Comparison of ENCODE assay signal across 20 cellular contexts in genomic region chr5:168680395-168680794, GRCh38.
A peak's percentile ranks its signal among the peaks of the same experiment; 100 is the strongest.
DNase-seq lines count a peak whose midpoint lies in the region; ATAC-seq and TF ChIP-seq lines count a peak whose summit lies in the region.
"Had no signal": no experiment of that assay in that cellular context is flagged by ENCODE, and none has a peak within 500 bp of the region (broad histone marks: within the 10 kb centered on the region; RNA-seq: fewer than 3 reads in every experiment).

No MANE protein-coding gene starts in this region.

- H3K9me2 ChIP-seq in SK-N-SH, result no peaks in the 10 kb centered on the region

- peaks cover 3% of the 10 kb centered on the region for H3K27me3 Mint-ChIP-seq in nephron progenitor cell (ENCODE audit: low read depth, poor library complexity)
- peaks cover 3% of the 10 kb centered on the region for H3K27me3 Mint-ChIP-seq in glutamatergic neuron (ENCODE audit: unreplicated experiment)

- DNase-seq in SK-N-SH, result no peak
- DNase-seq in RPMI7951 (ENCODE audit: low read depth), result peak; percentile 32
- peak; percentile 72 for DNase-seq in cerebellum (ENCODE audit: low spot score)
- DNase-seq in nephron progenitor cell, result no peak
- no peak for DNase-seq in glutamatergic neuron
- no peak for DNase-seq in ACHN
- DNase-seq: DMS 273 treated with DMSO at 0.1 percent for 48 hours, DND-41, IMR-90, NCI-H1417, NCI-H187 treated with DMSO at 0.1 percent for 48 hours, NCI-H2227 treated with DMSO at 0.1 percent for 48 hours, NCI-H510A treated with DMSO at 0.1 percent for 48 hours, NCI-H774, OCI-M1, RPMI8226 had no signal

- in situ Hi-C loops in ACHN (cut with HindIII; ENCODE audit: low pct_ligation_motif_present, low pct_unique_long_range_greater_than_20kb, low sequenced_read_pairs), result no loop called here

- H2AFZ ChIP-seq in SK-N-SH (ENCODE audit: low read depth), result no peak overlapping the region

- TF ChIP-seq RAD21 in SK-N-SH (IDR thresholded peaks at IDR 0.05; ENCODE audit: low read length), result no peak

- POLR2A ChIA-PET in SK-N-SH (lab: Yijun Ruan, JAX), result no interaction called here

- H3K9ac ChIP-seq in SK-N-SH, result no peak overlapping the region

- H3K4me3 Mint-ChIP-seq in nephron progenitor cell, result peak overlapping the region; percentile 20
- H3K4me3 Mint-ChIP-seq in glutamatergic neuron (ENCODE audit: unreplicated experiment), result no peak overlapping the region
- H3K4me3 Mint-ChIP-seq: CD14-positive monocyte had no signal

- TF ChIP-seq EP300 in SK-N-SH (IDR thresholded peaks at IDR 0.05; ENCODE audit: borderline replicate concordance in 1 of 2, low read depth in 1 of 2, low read length in 1 of 2), result no peak

- H3K4me1 Mint-ChIP-seq in nephron progenitor cell, result peaks cover 47% of the 10 kb centered on the region
- peaks cover 2% of the 10 kb centered on the region for H3K4me1 Mint-ChIP-seq in glutamatergic neuron (ENCODE audit: low read depth, unreplicated experiment)

- H3K27ac ChIP-seq in SK-N-SH (ENCODE audit: low read depth in 2 of 2, low read length in 1 of 2), result peak overlapping the region in 1 of 2 experiments; percentile 48; a peak in 2 of 4 replicates
- H3K27ac ChIP-seq: 22Rv1 had no signal

- H3K4me2 ChIP-seq in SK-N-SH, result no peak overlapping the region

- H3K27ac Mint-ChIP-seq in nephron progenitor cell (no peak overlapping the region), glutamatergic neuron (ENCODE audit: unreplicated experiment) (no peak overlapping the region)
- H3K27ac Mint-ChIP-seq: CD14-positive monocyte had no signal

- peaks cover 4 to 53% of the 10 kb centered on the region in 2 experiments for H3K36me3 ChIP-seq in SK-N-SH (replicated peaks in 1 of 2; ENCODE audit: control insufficient read depth in 1 of 2, insufficient read depth in 2 of 2, low read length in 1 of 2)

- no peaks in the 10 kb centered on the region for H3F3A ChIP-seq in SK-N-SH (replicated peaks; ENCODE audit: insufficient read depth)

- H3K4me3 ChIP-seq in SK-N-SH (ENCODE audit: low read depth in 2 of 2, low read length in 1 of 2), result no peak overlapping the region

- CTCF ChIA-PET in SK-N-SH (lab: Yijun Ruan, JAX), result interaction anchor here (0.8 to 4.9 kb wide), 16 partner anchors 12 to 900 kb away, joined by 3 to 42 read pairs (median 4); no protein-coding TSS in a partner anchor

- H3K27me3 ChIP-seq in SK-N-SH (ENCODE audit: insufficient read depth), result no peaks in the 10 kb centered on the region

- peaks cover 0 to 18% of the 10 kb centered on the region in 2 experiments; a peak in 1 of 4 replicates for H3K4me1 ChIP-seq in SK-N-SH (ENCODE audit: control insufficient read depth in 1 of 2, insufficient read depth in 2 of 2, low read depth in 1 of 2, low read length in 1 of 2)

- no peaks in the 10 kb centered on the region for H3K79me2 ChIP-seq in SK-N-SH (ENCODE audit: insufficient read depth)

- peaks cover 4% of the 10 kb centered on the region for H3K36me3 Mint-ChIP-seq in nephron progenitor cell (ENCODE audit: low read depth)
- H3K36me3 Mint-ChIP-seq in glutamatergic neuron (ENCODE audit: unreplicated experiment), result no peaks in the 10 kb centered on the region
- H3K36me3 Mint-ChIP-seq: CD14-positive monocyte had no signal

- 0 out of 3 replicates have a peak, but pooled peaks have one; percentile 4 for ATAC-seq in SK-N-SH treated with all-trans-retinoic acid at 6 μM for 48 hours
- no peak for ATAC-seq in HG03460 (IDR thresholded peaks at IDR 0.05; ENCODE audit: unreplicated experiment)

- H3K9me3 ChIP-seq in SK-N-SH, result no peaks in the 10 kb centered on the region

- H4K20me1 ChIP-seq in SK-N-SH (ENCODE audit: insufficient read depth), result no peaks in the 10 kb centered on the region

- no peaks in the 10 kb centered on the region for H3K9me3 Mint-ChIP-seq in nephron progenitor cell
- no peaks in the 10 kb centered on the region for H3K9me3 Mint-ChIP-seq in glutamatergic neuron (ENCODE audit: unreplicated experiment)

- WGBS in SK-N-SH (ENCODE audit: low lambda C conversion rate), result 83% methylated on average over 1 of the region's 2 CpGs

- no peak for TF ChIP-seq CTCF in SK-N-SH (IDR thresholded peaks at IDR 0.05)
- TF ChIP-seq CTCF in nephron progenitor cell (IDR thresholded peaks at IDR 0.05), result no peak
- TF ChIP-seq CTCF in glutamatergic neuron (IDR thresholded peaks at IDR 0.05; ENCODE audit: partially characterized antibody, unreplicated experiment), result no peak

TF ChIP-seq in SK-N-SH treated with all-trans-retinoic acid at 6 μM for 48 hours, 23 proteins besides CTCF, POLR2A, EP300 and RAD21:
- no peak for TF ChIP-seq ZC3H10 (CRISPR knock-in tag; IDR thresholded peaks at IDR 0.05)
- no peak for TF ChIP-seq CSDC2 (CRISPR knock-in tag; IDR thresholded peaks at IDR 0.05)
- TF ChIP-seq ESRRG (CRISPR knock-in tag; IDR thresholded peaks at IDR 0.05), result no peak
- TF ChIP-seq CREB5 (CRISPR knock-in tag; IDR thresholded peaks at IDR 0.05; ENCODE audit: low read depth), result no peak
- TF ChIP-seq ZNF70 (CRISPR knock-in tag; IDR thresholded peaks at IDR 0.05), result no peak
- TF ChIP-seq POU6F1 (CRISPR knock-in tag; IDR thresholded peaks at IDR 0.05; ENCODE audit: borderline replicate concordance, low read depth), result no peak
- no peak for TF ChIP-seq SNAI2 (CRISPR knock-in tag; IDR thresholded peaks at IDR 0.05)

TF ChIP-seq in SK-N-SH, 30 proteins besides CTCF, POLR2A, EP300 and RAD21 (continues in another document):
- TF ChIP-seq TAF1 (IDR thresholded peaks at IDR 0.05; ENCODE audit: borderline replicate concordance, low read depth, low read length) (no peak), ELF1 (IDR thresholded peaks at IDR 0.05) (no peak), TCF12 (IDR thresholded peaks at IDR 0.05) (no peak), IRF3 (IDR thresholded peaks at IDR 0.05; ENCODE audit: low read depth, low read length) (no peak), JUND (IDR thresholded peaks at IDR 0.05) (no peak), NFIC (IDR thresholded peaks at IDR 0.05; ENCODE audit: borderline replicate concordance) (no peak), ZBTB33 (IDR thresholded peaks at IDR 0.05; ENCODE audit: borderline replicate concordance, low read depth) (no peak), PBX3 (IDR thresholded peaks at IDR 0.05) (no peak), RCOR1 (IDR thresholded peaks at IDR 0.05; ENCODE audit: low read length) (no peak), NRF1 (IDR thresholded peaks at IDR 0.05; ENCODE audit: low read depth, low read length) (no peak), CHD2 (IDR thresholded peaks at IDR 0.05; ENCODE audit: low read length, partially characterized antibody) (no peak)

Comparison
In these comparisons a context has a peak if more than half of its experiments do, and no peak if none do; other contexts are left out.
1. DNase-seq: peak in RPMI7951 (single experiment) and cerebellum (single experiment); none in SK-N-SH (single experiment), nephron progenitor cell (single experiment), glutamatergic neuron (single experiment) and ACHN (single experiment).